ENCODE assay signal across 30 cellular contexts in the genomic region with DNA sequence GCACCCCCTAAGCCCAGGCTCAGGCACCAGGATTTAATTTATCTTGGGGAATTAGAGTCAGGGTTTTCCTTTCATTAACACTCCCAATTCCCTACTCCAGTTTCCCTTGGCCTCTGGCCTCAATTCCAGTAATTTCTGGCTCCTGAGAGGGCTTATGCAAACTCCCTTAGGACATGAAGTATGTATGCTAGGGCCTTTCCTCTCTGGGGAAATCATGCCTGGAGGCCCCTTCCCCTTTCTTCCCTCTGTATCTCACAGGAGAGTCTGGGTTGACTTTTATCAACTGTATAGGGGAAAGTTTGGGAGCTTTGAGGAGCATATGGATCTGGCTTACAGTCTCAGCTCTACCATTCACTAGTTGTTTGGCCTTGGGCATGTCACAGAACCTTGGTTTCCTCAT.
"Had no signal": no experiment of that assay in that cellular context is flagged by ENCODE, and none has a peak within 500 bp of the region (broad histone marks: within the 10 kb centered on the region; RNA-seq: fewer than 3 reads in every experiment).

No MANE protein-coding gene starts in this region.

- DNase-seq: hippocampal formation; kidney glomerular epithelial cell; left cardiac atrium; lower lobe of right lung; mesendoderm; naive B cell; natural killer cell; nephron progenitor cell; occipital lobe; pancreas; posterior cingulate gyrus; retina; right lobe of liver; stimulated activated CD4-positive, alpha-beta T cell treated with anti-CD3 and anti-CD28 coated beads, Interleukin-1b, Interleukin-23, amount 100 ng/mL, for 48 hours; stimulated activated CD4-positive, alpha-beta T cell treated with anti-CD3 and anti-CD28 coated beads, Interleukin-2, amount 100 ng/mL, for 48 hours; stimulated activated CD4-positive, alpha-beta T cell treated with anti-CD3 and anti-CD28 coated beads, Interleukin-4, amount 100 ng/mL, for 4 hours; stimulated activated CD8-positive, alpha-beta memory T cell treated with anti-CD3 and anti-CD28 coated beads, Interleukin-4, amount 100 ng/mL, for 48 hours; stimulated activated naive CD4-positive, alpha-beta T cell treated with Interleukin-2 at 50 U/mL for 16 hours; stimulated activated naive CD8-positive, alpha-beta T cell treated with anti-CD3 and anti-CD28 coated beads, Interleukin-15, amount 100 ng/mL, for 72 hours; testis; thyroid gland; transverse colon; uterus had no signal

- H2AFZ ChIP-seq: neural progenitor cell had no signal

- H3K4me2 ChIP-seq: neural progenitor cell, smooth muscle cell had no signal

- H3K4me1 Mint-ChIP-seq: mesothelial cell of epicardium; naive B cell; natural killer cell; stimulated activated memory B cell treated with anti-CD40 and anti-IgM and Interleukin-4, amounts not matched to agents 10 μg/mL and 1 μg/mL and 100 μg/mL, for 72 hours; stimulated activated naive CD8-positive, alpha-beta T cell treated with anti-CD3 and anti-CD28 coated beads, Interleukin-15, amount 100 ng/mL, for 72 hours had no signal

- H3K4me3 ChIP-seq: lower lobe of right lung, neural progenitor cell, pancreas, prostate gland, right lobe of liver, smooth muscle cell, testis, thyroid gland, transverse colon, uterus had no signal

- H3K36me3 ChIP-seq: lower lobe of right lung, neural progenitor cell, neutrophil, pancreas, prostate gland, right lobe of liver, thyroid gland, transverse colon, uterus had no signal

- H3K27ac ChIP-seq: lower lobe of right lung, neural progenitor cell, neutrophil, pancreas, prostate gland, right lobe of liver, testis, thyroid gland, transverse colon, uterus had no signal

- H3K4me1 ChIP-seq: lower lobe of right lung, pancreas, prostate gland, right lobe of liver, testis, thyroid gland, transverse colon, uterus had no signal

- H3K9me3 Mint-ChIP-seq: natural killer cell; neural progenitor cell; stimulated activated memory B cell treated with anti-CD40 and anti-IgM and Interleukin-4, amounts not matched to agents 10 μg/mL and 1 μg/mL and 100 μg/mL, for 72 hours; stimulated activated naive CD8-positive, alpha-beta T cell treated with anti-CD3 and anti-CD28 coated beads, Interleukin-15, amount 100 ng/mL, for 72 hours had no signal

- H3K27me3 ChIP-seq: neural progenitor cell, neutrophil, pancreas, right lobe of liver, testis, thyroid gland, transverse colon, uterus had no signal

- H3K4me3 Mint-ChIP-seq: mesothelial cell of epicardium; naive B cell; natural killer cell; nephron progenitor cell; neural progenitor cell; stimulated activated memory B cell treated with anti-CD40 and anti-IgM and Interleukin-4, amounts not matched to agents 10 μg/mL and 1 μg/mL and 100 μg/mL, for 72 hours; stimulated activated naive CD8-positive, alpha-beta T cell treated with anti-CD3 and anti-CD28 coated beads, Interleukin-15, amount 100 ng/mL, for 72 hours had no signal

- H3K27ac Mint-ChIP-seq: mesothelial cell of epicardium; naive B cell; natural killer cell; neural progenitor cell; stimulated activated memory B cell treated with anti-CD40 and anti-IgM and Interleukin-4, amounts not matched to agents 10 μg/mL and 1 μg/mL and 100 μg/mL, for 72 hours; stimulated activated naive CD8-positive, alpha-beta T cell treated with anti-CD3 and anti-CD28 coated beads, Interleukin-15, amount 100 ng/mL, for 72 hours had no signal

- H3K9ac ChIP-seq: neural progenitor cell had no signal

- H3K27me3 Mint-ChIP-seq: stimulated activated memory B cell treated with anti-CD40 and anti-IgM and Interleukin-4, amounts not matched to agents 10 μg/mL and 1 μg/mL and 100 μg/mL, for 72 hours; stimulated activated naive CD8-positive, alpha-beta T cell treated with anti-CD3 and anti-CD28 coated beads, Interleukin-15, amount 100 ng/mL, for 72 hours had no signal

- H3K9me3 ChIP-seq: lower lobe of right lung, neutrophil, pancreas, prostate gland, right lobe of liver, testis, thyroid gland, transverse colon, uterus had no signal

- ATAC-seq: left lobe of liver; lower lobe of right lung; natural killer cell; pancreas; stimulated activated memory B cell treated with anti-CD40 and anti-IgM and Interleukin-4, amounts not matched to agents 10 μg/mL and 1 μg/mL and 100 μg/mL, for 72 hours; stimulated activated naive CD8-positive, alpha-beta T cell treated with anti-CD3 and anti-CD28 coated beads, Interleukin-15, amount 100 ng/mL, for 72 hours had no signal

- H3K36me3 Mint-ChIP-seq: mesothelial cell of epicardium; naive B cell; natural killer cell; neural progenitor cell; stimulated activated memory B cell treated with anti-CD40 and anti-IgM and Interleukin-4, amounts not matched to agents 10 μg/mL and 1 μg/mL and 100 μg/mL, for 72 hours had no signal
